Comparison of ENCODE assay signal across 10 cellular contexts in genomic region chr1:27216466-27216865, GRCh38.
"Had no signal": no experiment of that assay in that cellular context is flagged by ENCODE, and none has a peak within 500 bp of the region (broad histone marks: within the 10 kb centered on the region; RNA-seq: fewer than 3 reads in every experiment).

No MANE protein-coding gene starts in this region.

- ATAC-seq: HCT116 had no signal

- H2AFZ ChIP-seq: GM23248 had no signal

- H3K27ac ChIP-seq: GM23248 had no signal

- FAIRE-seq: H1, H54 had no signal

- H3K9me3 Mint-ChIP-seq: H9, HFFc6 had no signal

- H3K4me3 Mint-ChIP-seq: H9, HFFc6 had no signal

- H3K9me3 ChIP-seq: HAP-1 had no signal

- DNase-seq: GM23248, GOT3, H7, H9, HCEC 1CT, HFFc6 had no signal

- H3K9ac ChIP-seq: GM23248 had no signal

- H3K4me3 ChIP-seq: GM23248, HAP-1 had no signal

- H3K27ac Mint-ChIP-seq: H9, HFFc6 had no signal

- H3K36me3 ChIP-seq: HAP-1 had no signal
